8 cellular contexts compared by ENCODE assay signal in genomic region chr17:55722742-55723487, GRCh38. TPM values are rescaled to one million over a fixed set of nuclear protein-coding genes. Genes with fewer than 3 reads are reported as not detected.
DNase-seq lines count a peak whose midpoint lies in the region; ATAC-seq and TF ChIP-seq lines count a peak whose summit lies in the region.
"Had no signal": no experiment of that assay in that cellular context is flagged by ENCODE, and none has a peak within 500 bp of the region (broad histone marks: within the 10 kb centered on the region; RNA-seq: fewer than 3 reads in every experiment).

A gene with protein sequence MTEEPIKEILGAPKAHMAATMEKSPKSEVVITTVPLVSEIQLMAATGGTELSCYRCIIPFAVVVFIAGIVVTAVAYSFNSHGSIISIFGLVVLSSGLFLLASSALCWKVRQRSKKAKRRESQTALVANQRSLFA (minus strand): TSS chr17:55722864. CDS start chr17:55721070, 1,794 bp downstream.

- H2AFZ ChIP-seq in Loucy (ENCODE audit: low read length) = no peak within 1 kb of the TSS

- H3F3A ChIP-seq in Loucy (ENCODE audit: low read depth) = no peaks in the 10 kb centered on the region

- H3K4me3 ChIP-seq in Loucy (ENCODE audit: low read length, poor library complexity, severe bottlenecking) (no peak within 1 kb of the TSS), coronary artery (peak within 1 kb of the TSS; percentile 61), mesendoderm (ENCODE audit: low read length) (no peak within 1 kb of the TSS), urinary bladder (ENCODE audit: low read depth, low read length) (peak within 1 kb of the TSS; percentile 26)

- no peak within 1 kb of the TSS for H2BK5ac ChIP-seq in mesendoderm (ENCODE audit: low read length)

- H3K18ac ChIP-seq in mesendoderm (ENCODE audit: low read length) = peak within 1 kb of the TSS; percentile 95

- no peak within 1 kb of the TSS for H3K4ac ChIP-seq in mesendoderm (ENCODE audit: low read depth, low read length)

- H4K20me1 ChIP-seq in Loucy (ENCODE audit: insufficient read depth, low read length, poor library complexity, severe bottlenecking) = no peaks in the 10 kb centered on the region

- no peaks in the 10 kb centered on the region for H3K9me3 ChIP-seq in Loucy (ENCODE audit: insufficient read depth, low read depth, low read length)

- H3K27ac ChIP-seq in coronary artery (peak within 1 kb of the TSS in 1 of 2 donors; percentile 67), mesendoderm (ENCODE audit: low read depth, low read length) (no peak within 1 kb of the TSS), urinary bladder (ENCODE audit: low read depth) (no peak within 1 kb of the TSS)

- ATAC-seq in HG03439 (IDR thresholded peaks at IDR 0.05; ENCODE audit: unreplicated experiment) = no peak

- H3K4me2 ChIP-seq in Loucy (ENCODE audit: low read depth, low read length, poor library complexity, severe bottlenecking) = peak within 1 kb of the TSS; percentile 75
- peak within 1 kb of the TSS; percentile 36 for H3K4me2 ChIP-seq in mesendoderm (ENCODE audit: low read length)

- no peak within 1 kb of the TSS for H4K8ac ChIP-seq in mesendoderm (ENCODE audit: low read depth, low read length)

- H3K9ac ChIP-seq in Loucy (ENCODE audit: low read depth, low read length, poor library complexity, severe bottlenecking) (no peak within 1 kb of the TSS), mesendoderm (ENCODE audit: low read length) (peak within 1 kb of the TSS; percentile 32)

- DNase-seq in coronary artery (ENCODE audit: low spot score) (no peak), mesendoderm (peak; percentile 77), superior temporal gyrus (ENCODE audit: extremely low spot score) (no peak), UCSD-AML1 (lab: John Stamatoyannopoulos, UW; ENCODE audit: unreplicated experiment) (no peak)

- no peak within 1 kb of the TSS for H2AK5ac ChIP-seq in mesendoderm (ENCODE audit: low read length)

- peak within 1 kb of the TSS; percentile 85 for H2BK15ac ChIP-seq in mesendoderm (replicated peaks; ENCODE audit: low read depth)

- peak within 1 kb of the TSS; percentile 57 for H3K56ac ChIP-seq in mesendoderm (ENCODE audit: low read length)

- peak within 1 kb of the TSS; percentile 12 for H4K5ac ChIP-seq in mesendoderm (ENCODE audit: low read length)

- H3K79me2 ChIP-seq in Loucy (ENCODE audit: insufficient read depth, low read length) (no peaks in the 10 kb centered on the region), mesendoderm (ENCODE audit: control insufficient read depth, insufficient read depth, low read length) (no peaks in the 10 kb centered on the region)

- WGBS in mesendoderm (ENCODE audit: extremely low coverage, insufficient coverage, low lambda C conversion rate) = no CpG with 5 or more reads among the region's 12 CpGs
- 7% methylated on average over 12 of the region's 12 CpGs for WGBS in urinary bladder

- H3K36me3 ChIP-seq in Loucy (ENCODE audit: insufficient read depth, low read length) (no peaks in the 10 kb centered on the region), mesendoderm (ENCODE audit: control insufficient read depth, insufficient read depth, low read length) (no peaks in the 10 kb centered on the region), urinary bladder (ENCODE audit: insufficient read depth) (no peaks in the 10 kb centered on the region)

- peaks cover 29% of the 10 kb centered on the region for H3K4me1 ChIP-seq in Loucy (ENCODE audit: insufficient read depth, low read length, poor library complexity, severe bottlenecking)
- peaks cover 3% of the 10 kb centered on the region for H3K4me1 ChIP-seq in mesendoderm (ENCODE audit: control insufficient read depth, low read depth, low read length)
- no peaks in the 10 kb centered on the region for H3K4me1 ChIP-seq in urinary bladder (ENCODE audit: insufficient read depth)

- no peaks in the 10 kb centered on the region for H3K79me1 ChIP-seq in mesendoderm (ENCODE audit: low read length)

- H3K27me3 ChIP-seq in Loucy (ENCODE audit: insufficient read depth, low read length, poor library complexity, severe bottlenecking) (no peaks in the 10 kb centered on the region), mesendoderm (ENCODE audit: insufficient read depth, low read length, poor library complexity) (no peaks in the 10 kb centered on the region)

- no peak for TF ChIP-seq CTCF in Loucy (conservative IDR thresholded peaks at IDR 0.05; ENCODE audit: low read length)
- no peak for TF ChIP-seq CTCF in coronary artery (IDR thresholded peaks at IDR 0.05)

- H3K9me2 ChIP-seq in Loucy (replicated peaks; ENCODE audit: low read depth, low read length) = no peaks in the 10 kb centered on the region

- no peak within 1 kb of the TSS for H3K23ac ChIP-seq in mesendoderm (ENCODE audit: low read length)

- H2BK120ac ChIP-seq in mesendoderm (ENCODE audit: low read depth, low read length) = no peak within 1 kb of the TSS

RNA-seq across cellular contexts. Expression of the gene that starts here (rescaled TPM):
- polyA plus RNA-seq in mesendoderm (2013, experiment 1 of 2) = 0.31 TPM
- 0.53 TPM for polyA plus RNA-seq in mesendoderm (2013, experiment 2 of 2)
- 36.0 TPM for total RNA-seq in urinary bladder
- 15.3 TPM for polyA plus RNA-seq in urinary bladder
- total RNA-seq: T-helper 1 cell treated with Interleukin-12 subunit alpha and Interleukin-12 subunit beta and Interleukin-4 antibody, amounts not matched to agents 30 ng/mL and 1 ng/mL, for 36 hours had no signal

Comparison
In these comparisons a context has a peak if more than half of its experiments do, and no peak if none do; other contexts are left out.
1. H3K4me3 ChIP-seq: peak in coronary artery (single experiment) and urinary bladder (single experiment); none in Loucy (single experiment) and mesendoderm (single experiment).